In genomic region chr1:145823565-145824498, GRCh38 we compare ENCODE assay signal across 1 cellular context.
A peak's percentile ranks its signal among the peaks of the same experiment; 100 is the strongest.
TF ChIP-seq lines count a peak whose summit lies in the region.

Gene POLR3C (plus strand): TSS chr1:145824200. CDS start chr1:145825777, 1,577 bp downstream.
Gene RNF115 (minus strand): TSS chr1:145824095. CDS start chr1:145823873, 222 bp downstream.

TF ChIP-seq in HEK293, 187 proteins besides CTCF, POLR2A, EP300 and RAD21 (continued from another document and continues in another):
- TF ChIP-seq ZNF37A (tag by site-specific recombination; IDR thresholded peaks at IDR 0.05) (0 out of 2 replicates have a peak, but pooled peaks have one; percentile 23), ZBTB26 (tag by site-specific recombination; optimal IDR thresholded peaks at IDR 0.05) (peak; percentile 88), ZNF830 (tag by site-specific recombination; IDR thresholded peaks at IDR 0.05; ENCODE audit: low read depth) (no peak), ZNF585B (tag by site-specific recombination; IDR thresholded peaks at IDR 0.05) (no peak), ZNF518A (tag by site-specific recombination; conservative IDR thresholded peaks at IDR 0.05; ENCODE audit: low read depth) (0 out of 2 replicates have a peak, but pooled peaks have one; percentile 51), ZBTB6 (tag by site-specific recombination; IDR thresholded peaks at IDR 0.05) (no peak), ZNF600 (tag by site-specific recombination; IDR thresholded peaks at IDR 0.05) (peak; percentile 27), GLIS2 (tag by site-specific recombination; IDR thresholded peaks at IDR 0.05) (0 out of 2 replicates have a peak, but pooled peaks have one; percentile 23), ZBTB49 (tag by site-specific recombination; IDR thresholded peaks at IDR 0.05; ENCODE audit: low read depth) (no peak), ZBTB44 (tag by site-specific recombination; IDR thresholded peaks at IDR 0.05) (no peak), ZNF140 (tag by site-specific recombination; IDR thresholded peaks at IDR 0.05) (no peak), ZNF473 (tag by site-specific recombination; IDR thresholded peaks at IDR 0.05) (no peak), ZNF558 (tag by site-specific recombination; IDR thresholded peaks at IDR 0.05) (peak; percentile 66; the same call in 1 of the 2 replicates), SCRT1 (tag by site-specific recombination; IDR thresholded peaks at IDR 0.05; ENCODE audit: borderline replicate concordance) (no peak), ZNF701 (tag by site-specific recombination; IDR thresholded peaks at IDR 0.05) (no peak), ZNF274 (IDR thresholded peaks at IDR 0.05; ENCODE audit: low read length) (no peak), ZNF274 (tag by site-specific recombination; IDR thresholded peaks at IDR 0.05; ENCODE audit: borderline replicate concordance) (no peak), YY1 (tag by site-specific recombination; IDR thresholded peaks at IDR 0.05) (peak; percentile 72; the same call in 1 of the 2 replicates), ZNF112 (tag by site-specific recombination; IDR thresholded peaks at IDR 0.05) (no peak), ZNF658 (tag by site-specific recombination; IDR thresholded peaks at IDR 0.05) (no peak), ZNF10 (tag by site-specific recombination; IDR thresholded peaks at IDR 0.05) (peak; percentile 100), TRIM28 (IDR thresholded peaks at IDR 0.05; ENCODE audit: borderline replicate concordance, low read length) (peak; percentile 67; the same call in 1 of the 2 replicates), ZBTB7A (tag by site-specific recombination; IDR thresholded peaks at IDR 0.05; ENCODE audit: low read depth) (peak; percentile 58; the same call in 1 of the 2 replicates), ZSCAN5A (tag by site-specific recombination; IDR thresholded peaks at IDR 0.05) (peak; percentile 10; the same call in 1 of the 2 replicates), ZNF488 (tag by site-specific recombination; IDR thresholded peaks at IDR 0.05) (no peak), ZNF121 (tag by site-specific recombination; IDR thresholded peaks at IDR 0.05) (0 out of 2 replicates have a peak, but pooled peaks have one; percentile 36), ZNF626 (tag by site-specific recombination; IDR thresholded peaks at IDR 0.05) (no peak; the same call in 1 of the 2 replicates), ZNF561 (tag by site-specific recombination; IDR thresholded peaks at IDR 0.05; ENCODE audit: borderline replicate concordance) (peak; percentile 93; the same call in 1 of the 2 replicates), ZFHX2 (tag by site-specific recombination; conservative IDR thresholded peaks at IDR 0.05) (peak; percentile 54), ZNF664 (tag by site-specific recombination; IDR thresholded peaks at IDR 0.05) (no peak), ZNF354C (tag by site-specific recombination; IDR thresholded peaks at IDR 0.05; ENCODE audit: borderline replicate concordance, low read depth) (no peak), ZNF544 (tag by site-specific recombination; IDR thresholded peaks at IDR 0.05) (no peak), ZNF341 (tag by site-specific recombination; IDR thresholded peaks at IDR 0.05; ENCODE audit: low read depth) (peak; percentile 60; the same call in 1 of the 2 replicates), ZNF366 (tag by site-specific recombination; conservative IDR thresholded peaks at IDR 0.05) (peak; percentile 93), ZBTB48 (tag by site-specific recombination; IDR thresholded peaks at IDR 0.05) (no peak), AEBP2 (tag by site-specific recombination; IDR thresholded peaks at IDR 0.05; ENCODE audit: borderline replicate concordance) (no peak), ZBTB1 (tag by site-specific recombination; IDR thresholded peaks at IDR 0.05) (no peak), RBAK (tag by site-specific recombination; IDR thresholded peaks at IDR 0.05) (no peak), PRDM6 (tag by site-specific recombination; IDR thresholded peaks at IDR 0.05) (no peak), ZBTB17 (tag by site-specific recombination; IDR thresholded peaks at IDR 0.05) (peak; percentile 88), ZNF174 (tag by site-specific recombination; IDR thresholded peaks at IDR 0.05) (no peak), BCL11B (tag by site-specific recombination; IDR thresholded peaks at IDR 0.05; ENCODE audit: low read depth) (no peak), HOXD13 (CRISPR knock-in tag; IDR thresholded peaks at IDR 0.05; ENCODE audit: borderline replicate concordance) (no peak), GLI2 (tag by site-specific recombination; IDR thresholded peaks at IDR 0.05; ENCODE audit: borderline replicate concordance, low read depth) (no peak), PRDM1 (tag by site-specific recombination; IDR thresholded peaks at IDR 0.05) (no peak), ZFP41 (tag by site-specific recombination; IDR thresholded peaks at IDR 0.05; ENCODE audit: borderline replicate concordance) (no peak), ZNF48 (tag by site-specific recombination; IDR thresholded peaks at IDR 0.05) (no peak), YY2 (tag by site-specific recombination; IDR thresholded peaks at IDR 0.05) (0 out of 2 replicates have a peak, but pooled peaks have one; percentile 7), ZNF76 (tag by site-specific recombination; IDR thresholded peaks at IDR 0.05; ENCODE audit: borderline replicate concordance, low read depth) (peak; percentile 66)
